1 cellular context compared by ENCODE assay signal in genomic region chr10:100346351-100346764, GRCh38.
TF ChIP-seq lines count a peak whose summit lies in the region.

No MANE protein-coding gene starts in this region.

TF ChIP-seq in SK-N-SH, 30 proteins besides CTCF, POLR2A, EP300 and RAD21 (continued from another document):
- TF ChIP-seq MAX (IDR thresholded peaks at IDR 0.05; ENCODE audit: low read depth) (peak; percentile 79), CHD2 (IDR thresholded peaks at IDR 0.05; ENCODE audit: low read length, partially characterized antibody) (peak; percentile 11), YY1 (IDR thresholded peaks at IDR 0.05; ENCODE audit: low read depth) (no peak)
